In the genomic region with DNA sequence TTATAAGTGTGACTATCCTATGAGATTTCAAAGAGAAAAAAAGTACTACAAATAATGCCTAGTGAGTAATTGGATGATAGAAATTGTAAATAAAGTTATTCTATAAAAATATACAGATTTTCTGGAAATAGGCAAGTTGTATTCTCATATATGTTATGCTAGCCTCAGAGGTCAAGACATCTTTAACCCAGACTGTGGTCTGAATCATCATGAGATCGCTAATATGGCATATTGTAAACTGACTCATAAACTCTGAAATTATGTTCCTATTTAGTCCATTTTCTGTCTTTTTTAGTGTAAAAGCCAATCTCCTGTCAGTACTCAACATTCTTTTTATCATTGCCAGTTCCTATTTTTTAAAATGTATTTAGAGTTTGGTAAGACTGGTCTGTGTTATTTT, we compare ENCODE assay signal across 1 cellular context.
TF ChIP-seq lines count a peak whose summit lies in the region.

No MANE protein-coding gene starts in this region.

TF ChIP-seq in IMR-90, 13 proteins besides CTCF, POLR2A, EP300 and RAD21 (continued from another document):
- TF ChIP-seq MXI1 (IDR thresholded peaks at IDR 0.05; ENCODE audit: borderline replicate concordance, low read depth, low read length) (no peak), RCOR1 (IDR thresholded peaks at IDR 0.05; ENCODE audit: insufficient replicate concordance, low read length) (no peak), RFX5 (IDR thresholded peaks at IDR 0.05; ENCODE audit: low read depth, low read length) (no peak), MAFK (IDR thresholded peaks at IDR 0.05; ENCODE audit: low read depth, low read length) (no peak), CHD1 (IDR thresholded peaks at IDR 0.05; ENCODE audit: low read depth, low read length) (no peak), BHLHE40 (IDR thresholded peaks at IDR 0.05; ENCODE audit: low read depth, low read length) (no peak)
TF ChIP-seq in IMR-90: peak in this region for 0.
